In genomic region chr1:115440733-115441132, GRCh38 we compare ENCODE assay signal across 22 cellular contexts.
"Had no signal": no experiment of that assay in that cellular context is flagged by ENCODE, and none has a peak within 500 bp of the region (broad histone marks: within the 10 kb centered on the region; RNA-seq: fewer than 3 reads in every experiment).

No MANE protein-coding gene starts in this region.

- H3K27ac Mint-ChIP-seq: activated CD4-positive, alpha-beta memory T cell treated with anti-CD3 and anti-CD28 coated beads for 36 hours; activated CD4-positive, alpha-beta T cell treated with anti-CD3 and anti-CD28 coated beads, Interleukin-2, amount 10 ng/mL, durations not matched to agents 7 days and 5 days; activated naive CD4-positive, alpha-beta T cell treated with anti-CD3 and anti-CD28 coated beads for 36 hours; activated naive CD8-positive, alpha-beta T cell; T-helper 17 cell had no signal

- DNase-seq: activated CD4-positive, alpha-beta memory T cell treated with anti-CD3 and anti-CD28 coated beads for 36 hours; activated CD4-positive, alpha-beta T cell treated with anti-CD3 and anti-CD28 coated beads, Interleukin-2, amount 10 ng/mL, durations not matched to agents 7 days and 5 days; activated CD4-positive, CD25-positive, alpha-beta regulatory T cell; activated CD8-positive, alpha-beta memory T cell treated with anti-CD3 and anti-CD28 coated beads for 24 hours; activated effector memory CD4-positive, alpha-beta T cell treated with anti-CD3 and anti-CD28 coated beads, Interleukin-2, amount 50 U/mL, for 16 hours; activated naive CD4-positive, alpha-beta T cell treated with anti-CD3 and anti-CD28 coated beads for 36 hours; activated T-cell treated with anti-CD3 and anti-CD28 coated beads, Interleukin-2, amount 50 U/mL, for 4 hours; amygdala; Karpas-422; MM.1S; NCI-H1105 treated with DMSO at 0.1 percent for 48 hours; NCI-H1436 treated with DMSO at 0.1 percent for 48 hours; NCI-H187; NCI-H2081; NCI-H446; RPMI8226; T-helper 17 cell; T-helper 9 cell had no signal

- ATAC-seq: activated T-cell treated with anti-CD3 and anti-CD28 coated beads, Interleukin-2, amount 50 U/mL, for 4 hours; Right ventricle myocardium inferior; T-helper 17 cell had no signal

- H3K4me3 Mint-ChIP-seq: activated CD4-positive, alpha-beta memory T cell treated with anti-CD3 and anti-CD28 coated beads for 36 hours; activated CD4-positive, alpha-beta T cell treated with anti-CD3 and anti-CD28 coated beads, Interleukin-2, amount 10 ng/mL, durations not matched to agents 7 days and 5 days; activated naive CD4-positive, alpha-beta T cell treated with anti-CD3 and anti-CD28 coated beads for 36 hours; activated naive CD8-positive, alpha-beta T cell; activated T-cell treated with anti-CD3 and anti-CD28 coated beads, Interleukin-2, amount 50 U/mL, for 4 hours; brain; T-helper 17 cell had no signal

- H3K27ac ChIP-seq: VCaP had no signal

- H3K9me3 Mint-ChIP-seq: activated CD4-positive, alpha-beta memory T cell treated with anti-CD3 and anti-CD28 coated beads for 36 hours; activated CD4-positive, alpha-beta T cell treated with anti-CD3 and anti-CD28 coated beads, Interleukin-2, amount 10 ng/mL, durations not matched to agents 7 days and 5 days had no signal

- H3K4me1 Mint-ChIP-seq: activated CD4-positive, alpha-beta T cell treated with anti-CD3 and anti-CD28 coated beads, Interleukin-2, amount 10 ng/mL, durations not matched to agents 7 days and 5 days; brain; T-helper 17 cell had no signal

- H3K36me3 Mint-ChIP-seq: activated CD4-positive, alpha-beta memory T cell treated with anti-CD3 and anti-CD28 coated beads for 36 hours; activated naive CD8-positive, alpha-beta T cell; brain had no signal

- H3K27me3 Mint-ChIP-seq: activated CD4-positive, alpha-beta T cell treated with anti-CD3 and anti-CD28 coated beads, Interleukin-2, amount 10 ng/mL, durations not matched to agents 7 days and 5 days had no signal
